Comparison of ENCODE assay signal across 8 cellular contexts in the genomic region with DNA sequence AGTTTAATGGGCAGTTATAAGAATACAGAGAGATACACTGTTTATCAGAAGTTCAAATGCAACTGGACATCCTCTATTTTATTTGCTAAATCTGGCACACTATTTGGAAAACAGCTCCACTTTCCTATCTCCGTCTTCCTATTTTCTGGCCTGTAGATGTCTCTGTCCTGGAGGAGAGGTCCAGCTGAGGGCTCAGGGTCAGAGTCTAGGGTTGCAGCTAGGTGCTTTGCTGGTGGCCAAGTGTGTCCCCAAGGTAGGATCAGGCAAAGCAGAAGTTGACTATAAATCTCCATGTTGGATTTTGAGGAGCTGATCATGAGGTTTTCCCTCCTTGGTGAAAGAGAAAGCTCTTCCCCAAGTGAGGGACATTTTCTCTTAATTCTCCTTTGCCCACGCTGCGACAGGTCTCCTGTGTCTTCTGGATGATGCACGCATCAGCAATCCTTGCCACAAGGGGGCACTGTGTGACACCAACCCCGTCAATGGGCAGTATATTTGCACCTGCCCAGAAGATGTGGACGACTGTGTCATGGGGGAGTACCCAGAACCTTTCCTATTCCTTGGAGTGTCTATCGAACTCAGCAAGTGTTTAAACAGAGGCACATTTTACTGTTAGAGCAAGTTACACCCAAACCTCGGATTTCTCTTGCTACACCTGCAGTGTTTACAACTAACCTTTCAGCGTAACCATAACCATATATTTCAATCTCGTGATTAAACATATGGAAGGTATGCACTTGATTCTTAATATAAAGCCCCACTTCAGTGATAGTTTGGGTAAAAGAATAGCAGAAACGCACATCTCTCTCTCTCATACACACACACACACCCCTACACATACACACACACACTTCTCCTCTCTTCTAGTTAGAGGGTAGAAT. TPM values are rescaled to one million over a fixed set of nuclear protein-coding genes. Genes with fewer than 3 reads are reported as not detected.
DNase-seq lines count a peak whose midpoint lies in the region; ATAC-seq and TF ChIP-seq lines count a peak whose summit lies in the region.

No MANE protein-coding gene starts in this region.

- in situ Hi-C loops in Caki2 (cut with HindIII; ENCODE audit: low pct_unique_long_range_greater_than_20kb, low sequenced_read_pairs): no loop called here

- no peaks in the 10 kb centered on the region for H3K4me1 ChIP-seq in hepatocyte (ENCODE audit: insufficient read depth)

- H3K4me2 ChIP-seq in hepatocyte: no peak overlapping the region

- H3K9me2 ChIP-seq in hepatocyte (replicated peaks; ENCODE audit: insufficient read depth): no peaks in the 10 kb centered on the region

- ATAC-seq in HG02759 (IDR thresholded peaks at IDR 0.05; ENCODE audit: unreplicated experiment) (peak; percentile 44), HG03095 (IDR thresholded peaks at IDR 0.05; ENCODE audit: unreplicated experiment) (no peak)

- peak; percentile 58 for TF ChIP-seq CTCF in hepatocyte (IDR thresholded peaks at IDR 0.05; ENCODE audit: poor library complexity)

- no peaks in the 10 kb centered on the region for H3K79me2 ChIP-seq in hepatocyte

- DNase-seq in Caki2 (ENCODE audit: low read depth): peak; percentile 14
- peak; percentile 4 for DNase-seq in SKM-1 (lab: John Stamatoyannopoulos, UW; ENCODE audit: unreplicated experiment)
- DNase-seq in activated naive CD8-positive, alpha-beta T cell treated with anti-CD3 and anti-CD28 coated beads, Interleukin-2, amount 50 U/mL, for 16 hours (ENCODE audit: low read depth, low spot score): peak; percentile 25
- peak; percentile 45 for DNase-seq in hepatocyte (ENCODE audit: low spot score)
- DNase-seq in stimulated activated CD4-positive, alpha-beta T cell treated with anti-CD3 and anti-CD28 coated beads, Interleukin-1b, Interleukin-23, amount 100 ng/mL, for 48 hours: peak; percentile 58
- DNase-seq in hippocampal formation (lab: John Stamatoyannopoulos, UW): no peak

- H2AFZ ChIP-seq in hepatocyte: no peak overlapping the region

- H3K4me3 ChIP-seq in hepatocyte: no peak overlapping the region

- no peaks in the 10 kb centered on the region for H3K36me3 ChIP-seq in hepatocyte (replicated peaks; ENCODE audit: insufficient read depth, low read depth)

- H3K27ac ChIP-seq in hepatocyte: no peak overlapping the region

- H3K27me3 ChIP-seq in hepatocyte: no peaks in the 10 kb centered on the region

- H3K9me3 ChIP-seq in hepatocyte (ENCODE audit: low read depth): peaks cover 5% of the 10 kb centered on the region

- no peaks in the 10 kb centered on the region for H4K20me1 ChIP-seq in hepatocyte (ENCODE audit: insufficient read depth, poor library complexity, severe bottlenecking)

- WGBS in hepatocyte (ENCODE audit: low lambda C conversion rate, missing lambda C conversion rate): 55% methylated on average over 11 of the region's 11 CpGs

RNA-seq across cellular contexts. Expression of a gene that starts 10.2 kb away (rescaled TPM):
- not detected in 2 replicates for total RNA-seq in Caki2 (2014; rRNA removed; shearing (Covaris generic); ENCODE audit: low replicate concordance)
- not detected in 2 replicates for total RNA-seq in hepatocyte
- not detected in 2 replicates for polyA plus RNA-seq in hepatocyte

Comparison
In these comparisons a context has a peak if more than half of its experiments do, and no peak if none do; other contexts are left out.
1. DNase-seq: peak in Caki2 (single experiment), SKM-1 (single experiment), activated naive CD8-positive, alpha-beta T cell treated with anti-CD3 and anti-CD28 coated beads, Interleukin-2, amount 50 U/mL, for 16 hours (single experiment), hepatocyte (single experiment) and stimulated activated CD4-positive, alpha-beta T cell treated with anti-CD3 and anti-CD28 coated beads, Interleukin-1b, Interleukin-23, amount 100 ng/mL, for 48 hours (single experiment); none in hippocampal formation (0 of 2).